ENCODE assay signal across 10 cellular contexts in genomic region chr19:11405846-11406643, GRCh38. TPM values are rescaled to one million over a fixed set of nuclear protein-coding genes. Genes with fewer than 3 reads are reported as not detected.
DNase-seq lines count a peak whose midpoint lies in the region; ATAC-seq and TF ChIP-seq lines count a peak whose summit lies in the region.
"Had no signal": no experiment of that assay in that cellular context is flagged by ENCODE, and none has a peak within 500 bp of the region (broad histone marks: within the 10 kb centered on the region; RNA-seq: fewer than 3 reads in every experiment).

No MANE protein-coding gene starts in this region.

- H3K27ac ChIP-seq in foreskin keratinocyte = no peak overlapping the region

- no peak overlapping the region for H3K4me3 ChIP-seq in GM12864 (ENCODE audit: low read depth, low read length)

- H3K4me1 Mint-ChIP-seq in activated CD8-positive, alpha-beta T cell treated with anti-CD3 and anti-CD28 coated beads, Interleukin-2, amount 10 ng/mL, durations not matched to agents 7 days and 5 days (ENCODE audit: low read depth) = no peaks in the 10 kb centered on the region

- POLR2A ChIA-PET in activated CD8-positive, alpha-beta T cell treated with anti-CD3 and anti-CD28 coated beads, Interleukin-2, amount 10 ng/mL, durations not matched to agents 7 days and 5 days (lab: Charles Lee) = interaction anchor here (1.0 kb wide), 1 partner anchor 47 kb away, joined by 3 read pairs; no protein-coding TSS in a partner anchor

- no peak for DNase-seq in GM12864 (ENCODE audit: low read depth)
- peak; percentile 36 for DNase-seq in activated CD8-positive, alpha-beta T cell treated with anti-CD3 and anti-CD28 coated beads, Interleukin-2, amount 10 ng/mL, durations not matched to agents 7 days and 5 days
- DNase-seq in foreskin keratinocyte = no peak
- peak; percentile 37 for DNase-seq in stimulated activated CD4-positive, alpha-beta T cell treated with anti-CD3 and anti-CD28 coated beads, Interleukin-1b, Interleukin-23, amount 100 ng/mL, for 48 hours
- no peak for DNase-seq in hippocampal formation (lab: John Stamatoyannopoulos, UW)
- DNase-seq in HT-29 (ENCODE audit: low spot score) = no peak
- no peak for DNase-seq in left colon
- DNase-seq: amniotic stem cell had no signal

- no peak overlapping the region for H3K27ac Mint-ChIP-seq in activated CD8-positive, alpha-beta T cell treated with anti-CD3 and anti-CD28 coated beads, Interleukin-2, amount 10 ng/mL, durations not matched to agents 7 days and 5 days

- peaks cover 10% of the 10 kb centered on the region for H3K27me3 Mint-ChIP-seq in activated CD8-positive, alpha-beta T cell treated with anti-CD3 and anti-CD28 coated beads, Interleukin-2, amount 10 ng/mL, durations not matched to agents 7 days and 5 days (ENCODE audit: low read depth)

- no peak overlapping the region for H3K4me3 Mint-ChIP-seq in activated CD8-positive, alpha-beta T cell treated with anti-CD3 and anti-CD28 coated beads, Interleukin-2, amount 10 ng/mL, durations not matched to agents 7 days and 5 days

- intact Hi-C loops in left colon (cut with DNase I, micrococcal nuclease) = no loop called here

- H3K4me1 ChIP-seq in foreskin keratinocyte = peaks cover 5% of the 10 kb centered on the region

- TF ChIP-seq CTCF in GM12864 (IDR thresholded peaks at IDR 0.05; ENCODE audit: low read depth, low read length, missing control alignments) (peak; percentile 8), foreskin keratinocyte (conservative IDR thresholded peaks at IDR 0.05) (peak; percentile 65)

- no peaks in the 10 kb centered on the region for H3K36me3 Mint-ChIP-seq in activated CD8-positive, alpha-beta T cell treated with anti-CD3 and anti-CD28 coated beads, Interleukin-2, amount 10 ng/mL, durations not matched to agents 7 days and 5 days (ENCODE audit: low read depth)

- ATAC-seq in activated CD8-positive, alpha-beta T cell treated with anti-CD3 and anti-CD28 coated beads, Interleukin-2, amount 10 ng/mL, durations not matched to agents 7 days and 5 days = peak; percentile 47
- ATAC-seq in foreskin keratinocyte = peak; percentile 45
- no peak for ATAC-seq in GM18907 (IDR thresholded peaks at IDR 0.05; ENCODE audit: unreplicated experiment)
- ATAC-seq in left colon = no peak

- peaks cover 6% of the 10 kb centered on the region for H3K27me3 ChIP-seq in foreskin keratinocyte

- no peaks in the 10 kb centered on the region for H3K9me3 Mint-ChIP-seq in activated CD8-positive, alpha-beta T cell treated with anti-CD3 and anti-CD28 coated beads, Interleukin-2, amount 10 ng/mL, durations not matched to agents 7 days and 5 days (ENCODE audit: insufficient read depth)

- CTCF ChIA-PET in activated CD8-positive, alpha-beta T cell treated with anti-CD3 and anti-CD28 coated beads, Interleukin-2, amount 10 ng/mL, durations not matched to agents 7 days and 5 days (lab: Charles Lee) = interaction anchor here (0.6 to 1.6 kb wide), 2 partner anchors 24 to 31 kb away, joined by 3 to 6 read pairs; partner anchors contain the start of gene SWSAP1

RNA-seq across cellular contexts. Expression of gene RGL3, which starts 13.1 kb away (rescaled TPM):
- total RNA-seq in activated CD8-positive, alpha-beta T cell treated with anti-CD3 and anti-CD28 coated beads, Interleukin-2, amount 10 ng/mL, durations not matched to agents 7 days and 5 days = not detected
- total RNA-seq in foreskin keratinocyte (not detected in 2 replicates), left colon (10 to 100 TPM; 21.1 to 23.9 TPM)
- 0.09 TPM in 1 of 2 replicates, not detected in the other for polyA plus RNA-seq in foreskin keratinocyte
- total RNA-seq in HT-29 (2014; rRNA removed; shearing (Covaris generic)) = 69.4 and 71.5 TPM in 2 replicates
- total RNA-seq: skeletal muscle tissue had no signal

RNA-seq across cellular contexts. Expression of gene EPOR, which starts 21.9 kb away (rescaled TPM):
- total RNA-seq in activated CD8-positive, alpha-beta T cell treated with anti-CD3 and anti-CD28 coated beads, Interleukin-2, amount 10 ng/mL, durations not matched to agents 7 days and 5 days = 1 to 10 TPM; 6.4 to 8.8 TPM
- total RNA-seq in foreskin keratinocyte (3.2 and 3.8 TPM in 2 replicates), left colon (1 to 10 TPM; 4.2 to 4.8 TPM)
- polyA plus RNA-seq in foreskin keratinocyte = 3.3 and 3.4 TPM in 2 replicates
- 3.7 and 3.8 TPM in 2 replicates for total RNA-seq in HT-29 (2014; rRNA removed; shearing (Covaris generic))

RNA-seq across cellular contexts. Expression of gene ODAD3, which starts 28.9 kb away (rescaled TPM):
- not detected for total RNA-seq in activated CD8-positive, alpha-beta T cell treated with anti-CD3 and anti-CD28 coated beads, Interleukin-2, amount 10 ng/mL, durations not matched to agents 7 days and 5 days
- total RNA-seq in foreskin keratinocyte (0.11 and 0.51 TPM in 2 replicates), left colon (under 1 TPM in 1 of 2 donors, not detected in 1; 0.42 TPM)
- polyA plus RNA-seq in foreskin keratinocyte = 0.31 and 0.42 TPM in 2 replicates
- total RNA-seq in HT-29 (2014; rRNA removed; shearing (Covaris generic)) = not detected in 2 replicates
- total RNA-seq: skeletal muscle tissue had no signal

RNA-seq across cellular contexts. Expression of gene PRKCSH, which starts 29.4 kb away (rescaled TPM):
- 100 to 1,000 TPM; 285 to 302 TPM for total RNA-seq in activated CD8-positive, alpha-beta T cell treated with anti-CD3 and anti-CD28 coated beads, Interleukin-2, amount 10 ng/mL, durations not matched to agents 7 days and 5 days
- 119 and 131 TPM in 2 replicates for total RNA-seq in foreskin keratinocyte
- 214 and 218 TPM in 2 replicates for polyA plus RNA-seq in foreskin keratinocyte
- 145 and 159 TPM in 2 replicates for total RNA-seq in HT-29 (2014; rRNA removed; shearing (Covaris generic))
- 100 to 1,000 TPM; 301 to 320 TPM for total RNA-seq in left colon

RNA-seq across cellular contexts. Expression of gene SWSAP1, which starts 31.6 kb away (rescaled TPM):
- 1 to 10 TPM; 3.1 to 3.4 TPM for total RNA-seq in activated CD8-positive, alpha-beta T cell treated with anti-CD3 and anti-CD28 coated beads, Interleukin-2, amount 10 ng/mL, durations not matched to agents 7 days and 5 days
- total RNA-seq in foreskin keratinocyte (2.6 and 3.0 TPM in 2 replicates), left colon (1 to 10 TPM; 3.3 to 3.4 TPM)
- 3.4 and 4.2 TPM in 2 replicates for polyA plus RNA-seq in foreskin keratinocyte
- 3.9 and 5.4 TPM in 2 replicates for total RNA-seq in HT-29 (2014; rRNA removed; shearing (Covaris generic))

Comparison
In these comparisons a context has a peak if more than half of its experiments do, and no peak if none do; other contexts are left out.
1. DNase-seq: peak in activated CD8-positive, alpha-beta T cell treated with anti-CD3 and anti-CD28 coated beads, Interleukin-2, amount 10 ng/mL, durations not matched to agents 7 days and 5 days (single experiment) and stimulated activated CD4-positive, alpha-beta T cell treated with anti-CD3 and anti-CD28 coated beads, Interleukin-1b, Interleukin-23, amount 100 ng/mL, for 48 hours (single experiment); none in GM12864 (single experiment), foreskin keratinocyte (0 of 2), hippocampal formation (0 of 2), HT-29 (single experiment) and left colon (0 of 2).
2. ATAC-seq: peak in activated CD8-positive, alpha-beta T cell treated with anti-CD3 and anti-CD28 coated beads, Interleukin-2, amount 10 ng/mL, durations not matched to agents 7 days and 5 days (single experiment) and foreskin keratinocyte (single experiment); none in GM18907 (single experiment) and left colon (single experiment).
3. RNA of gene RGL3, which starts 13.1 kb away (total RNA-seq): 69.4 to 71.5 TPM in HT-29 and 21.1 to 23.9 TPM in left colon; not detected in foreskin keratinocyte and not detected in activated CD8-positive, alpha-beta T cell treated with anti-CD3 and anti-CD28 coated beads, Interleukin-2, amount 10 ng/mL, durations not matched to agents 7 days and 5 days; every median in the first group is over 10 times any median in the second.